ENCODE assay signal across 9 cellular contexts in the genomic region with DNA sequence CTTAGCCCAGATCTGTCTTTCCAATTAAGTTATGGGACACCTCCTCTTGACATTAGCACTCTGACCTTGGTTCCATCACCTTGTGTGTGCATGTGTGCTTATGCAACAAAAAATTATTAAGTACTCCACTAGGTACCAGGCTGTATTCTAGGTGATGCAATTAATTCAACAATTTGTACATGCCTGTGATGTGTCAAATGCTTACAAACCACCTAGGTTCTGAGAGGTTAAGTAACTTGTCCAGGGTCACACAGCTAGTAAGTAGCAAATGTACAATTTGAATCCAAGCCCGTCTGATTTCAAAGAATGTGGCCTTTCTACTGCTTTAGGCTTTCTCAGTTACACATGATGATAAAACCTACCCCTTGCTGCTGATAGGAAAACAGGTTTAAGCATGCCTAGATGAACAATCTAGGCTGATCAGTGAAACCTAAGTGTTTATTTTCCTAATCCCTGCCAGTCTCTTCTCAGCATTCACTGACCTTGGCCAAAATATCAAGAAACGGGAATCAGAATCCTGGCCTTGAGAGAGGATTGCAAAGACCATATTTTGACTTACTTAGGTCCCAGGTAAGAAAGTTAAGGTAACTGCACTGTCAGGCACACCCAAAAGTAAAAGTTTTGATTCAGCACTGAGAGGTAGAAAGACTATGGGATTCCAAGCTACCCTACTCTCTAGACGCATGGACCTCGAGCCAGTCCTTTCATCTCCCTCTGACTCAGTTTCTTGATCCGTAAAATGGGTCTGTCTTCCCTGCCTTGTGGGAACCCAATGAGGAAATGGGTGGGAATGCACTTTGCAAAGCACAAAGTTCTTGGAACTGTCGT.
DNase-seq lines count a peak whose midpoint lies in the region; ATAC-seq and TF ChIP-seq lines count a peak whose summit lies in the region.
"Had no signal": no experiment of that assay in that cellular context is flagged by ENCODE, and none has a peak within 500 bp of the region (broad histone marks: within the 10 kb centered on the region; RNA-seq: fewer than 3 reads in every experiment).

No MANE protein-coding gene starts in this region.

- H3K27ac ChIP-seq in KMS-11 = no peak overlapping the region
- H3K27ac ChIP-seq in muscle layer of colon (ENCODE audit: low read depth, low read length) = peak overlapping the region; percentile 97

- H3K4me2 ChIP-seq in KMS-11 = peak overlapping the region; percentile 61

- H3K4me3 ChIP-seq in KMS-11 (IDR thresholded peaks at IDR 0.05; ENCODE audit: insufficient read depth, low read depth, low read length) (no peak overlapping the region), choroid plexus epithelial cell (ENCODE audit: low read depth, low read length) (peak overlapping the region; percentile 96), muscle layer of colon (ENCODE audit: low read depth in 1 of 2, low read length in 2 of 2) (peak overlapping the region; percentile 81 to 93)

- no peaks in the 10 kb centered on the region for H3K36me3 ChIP-seq in KMS-11 (ENCODE audit: insufficient read depth)
- H3K36me3 ChIP-seq in muscle layer of colon (ENCODE audit: insufficient read depth, low read length) = peaks cover 3% of the 10 kb centered on the region

- TF ChIP-seq CTCF in KMS-11 (conservative IDR thresholded peaks at IDR 0.05; ENCODE audit: low read depth, low read length) = no peak
- TF ChIP-seq CTCF in choroid plexus epithelial cell (conservative IDR thresholded peaks at IDR 0.05; ENCODE audit: low read depth, low read length) = no peak

- H4K20me1 ChIP-seq in KMS-11 (ENCODE audit: insufficient read depth) = no peaks in the 10 kb centered on the region

- ATAC-seq in HG03139 (IDR thresholded peaks at IDR 0.05; ENCODE audit: unreplicated experiment) = no peak
- ATAC-seq in HG03571 (IDR thresholded peaks at IDR 0.05; ENCODE audit: unreplicated experiment) = no peak
- no peak for ATAC-seq in HG03045 (IDR thresholded peaks at IDR 0.05; ENCODE audit: unreplicated experiment)

- in situ Hi-C loops in ACHN (cut with HindIII; ENCODE audit: low pct_ligation_motif_present, low pct_unique_long_range_greater_than_20kb, low sequenced_read_pairs) = no loop called here

- no peaks in the 10 kb centered on the region for H3K79me2 ChIP-seq in KMS-11 (ENCODE audit: insufficient read depth, low read depth)

- H3K4me1 ChIP-seq in KMS-11 (ENCODE audit: low read depth, poor library complexity, severe bottlenecking) (peaks cover 9% of the 10 kb centered on the region), muscle layer of colon (ENCODE audit: insufficient read depth, low read length) (peaks cover 16% of the 10 kb centered on the region)

- H3K9me3 ChIP-seq in muscle layer of colon (ENCODE audit: low read length) = no peaks in the 10 kb centered on the region

- H2AFZ ChIP-seq in KMS-11 (ENCODE audit: low read depth) = peak overlapping the region; percentile 96

- no peaks in the 10 kb centered on the region for H3K27me3 ChIP-seq in KMS-11 (ENCODE audit: insufficient read depth, low read depth)
- no peaks in the 10 kb centered on the region for H3K27me3 ChIP-seq in muscle layer of colon (ENCODE audit: control insufficient read depth in 1 of 2, insufficient read depth in 2 of 2, low read length in 2 of 2)

- DNase-seq in ACHN (peak; percentile 36), choroid plexus epithelial cell (ENCODE audit: low read depth) (peak; percentile 36)
- DNase-seq in activated CD4-positive, alpha-beta T cell treated with anti-CD3 and anti-CD28 coated beads for 48 hours = no peak
- DNase-seq: NCI-H510A had no signal

- H3K9ac ChIP-seq in KMS-11 = no peak overlapping the region
- H3K9ac ChIP-seq in muscle layer of colon (ENCODE audit: low read length) = peak overlapping the region; percentile 75
